In genomic region chr16:70438325-70438982, GRCh38 we compare ENCODE assay signal across 1 cellular context.
A peak's percentile ranks its signal among the peaks of the same experiment; 100 is the strongest.
TF ChIP-seq lines count a peak whose summit lies in the region.

No MANE protein-coding gene starts in this region.

TF ChIP-seq in HepG2, 621 proteins besides CTCF, POLR2A, EP300 and RAD21 (continued from another document and continues in another):
- TF ChIP-seq MXD4 (CRISPR knock-in tag; IDR thresholded peaks at IDR 0.05) (0 out of 2 replicates have a peak, but pooled peaks have one; percentile 16), SRSF1 (optimal IDR thresholded peaks at IDR 0.05; ENCODE audit: low read depth, low read length) (no peak), REST (IDR thresholded peaks at IDR 0.05; ENCODE audit: borderline replicate concordance in 1 of 2, low read depth in 1 of 2, low read length in 2 of 2) (no peak), ZNF337 (CRISPR knock-in tag; IDR thresholded peaks at IDR 0.05; ENCODE audit: borderline replicate concordance, low read depth) (no peak), ZNF235 (CRISPR knock-in tag; IDR thresholded peaks at IDR 0.05; ENCODE audit: borderline replicate concordance) (no peak), ATF6 (CRISPR knock-in tag; conservative IDR thresholded peaks at IDR 0.05) (no peak), KMT2A (CRISPR knock-in tag; IDR thresholded peaks at IDR 0.05) (no peak), KDM6A (CRISPR knock-in tag; IDR thresholded peaks at IDR 0.05; ENCODE audit: low read depth) (no peak), ZNF784 (CRISPR knock-in tag; IDR thresholded peaks at IDR 0.05; ENCODE audit: borderline replicate concordance) (peak; percentile 5; the same call in 1 of the 2 replicates), ZNF280D (CRISPR knock-in tag; IDR thresholded peaks at IDR 0.05) (no peak), RFX3 (CRISPR knock-in tag; IDR thresholded peaks at IDR 0.05) (no peak), RFX5 (IDR thresholded peaks at IDR 0.05; ENCODE audit: low read depth, low read length) (no peak), ZNF496 (CRISPR knock-in tag; IDR thresholded peaks at IDR 0.05; ENCODE audit: insufficient replicate concordance) (no peak), ZNF143 (CRISPR knock-in tag; IDR thresholded peaks at IDR 0.05) (0 out of 2 replicates have a peak, but pooled peaks have one; percentile 2), ELF3 (CRISPR knock-in tag; IDR thresholded peaks at IDR 0.05) (no peak), ZNF770 (CRISPR knock-in tag; IDR thresholded peaks at IDR 0.05) (no peak; the same call in 1 of the 2 replicates), ZNF557 (CRISPR knock-in tag; IDR thresholded peaks at IDR 0.05) (no peak), PRDM4 (CRISPR knock-in tag; IDR thresholded peaks at IDR 0.05; ENCODE audit: borderline replicate concordance) (0 out of 2 replicates have a peak, but pooled peaks have one; percentile 17), ZNF24 (IDR thresholded peaks at IDR 0.05) (no peak), GABPB1 (CRISPR knock-in tag; IDR thresholded peaks at IDR 0.05) (no peak), NR2C2 (CRISPR knock-in tag; IDR thresholded peaks at IDR 0.05; ENCODE audit: borderline replicate concordance) (no peak), ZC3H13 (CRISPR knock-in tag; IDR thresholded peaks at IDR 0.05) (no peak), MNT (IDR thresholded peaks at IDR 0.05) (no peak), ZUFSP (CRISPR knock-in tag; IDR thresholded peaks at IDR 0.05; ENCODE audit: borderline replicate concordance) (no peak), AHR (CRISPR knock-in tag; IDR thresholded peaks at IDR 0.05) (no peak), ZNF451 (CRISPR knock-in tag; IDR thresholded peaks at IDR 0.05) (no peak), NFE2L1 (CRISPR knock-in tag; IDR thresholded peaks at IDR 0.05; ENCODE audit: borderline replicate concordance) (no peak), MZF1 (CRISPR knock-in tag; IDR thresholded peaks at IDR 0.05; ENCODE audit: borderline replicate concordance) (no peak), U2AF2 (IDR thresholded peaks at IDR 0.05; ENCODE audit: low read depth, low read length) (no peak), ERF (CRISPR knock-in tag; IDR thresholded peaks at IDR 0.05) (no peak), ARID3A (IDR thresholded peaks at IDR 0.05; ENCODE audit: low read depth, low read length) (no peak), SNAI1 (CRISPR knock-in tag; IDR thresholded peaks at IDR 0.05; ENCODE audit: borderline replicate concordance) (no peak), SRF (IDR thresholded peaks at IDR 0.05; ENCODE audit: low read depth, low read length) (no peak), ZNF660 (CRISPR knock-in tag; IDR thresholded peaks at IDR 0.05; ENCODE audit: borderline replicate concordance, low read depth) (no peak), NR0B2 (CRISPR knock-in tag; IDR thresholded peaks at IDR 0.05) (no peak)
- TF ChIP-seq, protein P1, sequence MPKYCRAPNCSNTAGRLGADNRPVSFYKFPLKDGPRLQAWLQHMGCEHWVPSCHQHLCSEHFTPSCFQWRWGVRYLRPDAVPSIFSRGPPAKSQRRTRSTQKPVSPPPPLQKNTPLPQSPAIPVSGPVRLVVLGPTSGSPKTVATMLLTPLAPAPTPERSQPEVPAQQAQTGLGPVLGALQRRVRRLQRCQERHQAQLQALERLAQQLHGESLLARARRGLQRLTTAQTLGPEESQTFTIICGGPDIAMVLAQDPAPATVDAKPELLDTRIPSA (CRISPR knock-in tag; IDR thresholded peaks at IDR 0.05; ENCODE audit: borderline replicate concordance), result no peak
- TF ChIP-seq, protein P2, sequence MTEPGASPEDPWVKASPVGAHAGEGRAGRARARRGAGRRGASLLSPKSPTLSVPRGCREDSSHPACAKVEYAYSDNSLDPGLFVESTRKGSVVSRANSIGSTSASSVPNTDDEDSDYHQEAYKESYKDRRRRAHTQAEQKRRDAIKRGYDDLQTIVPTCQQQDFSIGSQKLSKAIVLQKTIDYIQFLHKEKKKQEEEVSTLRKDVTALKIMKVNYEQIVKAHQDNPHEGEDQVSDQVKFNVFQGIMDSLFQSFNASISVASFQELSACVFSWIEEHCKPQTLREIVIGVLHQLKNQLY (CRISPR knock-in tag; IDR thresholded peaks at IDR 0.05), result no peak
